In genomic region chr1:153928776-153929432, GRCh38 we compare ENCODE assay signal across 9 cellular contexts. TPM values are rescaled to one million over a fixed set of nuclear protein-coding genes. Genes with fewer than 3 reads are reported as not detected.
A peak's percentile ranks its signal among the peaks of the same experiment; 100 is the strongest.
DNase-seq lines count a peak whose midpoint lies in the region; ATAC-seq and TF ChIP-seq lines count a peak whose summit lies in the region.
"Had no signal": no experiment of that assay in that cellular context is flagged by ENCODE, and none has a peak within 500 bp of the region (broad histone marks: within the 10 kb centered on the region; RNA-seq: fewer than 3 reads in every experiment).

No MANE protein-coding gene starts in this region.

- H3K9me3 ChIP-seq in thyroid gland = no peaks in the 10 kb centered on the region
- H3K9me3 ChIP-seq: psoas muscle had no signal

- TF ChIP-seq CTCF in thyroid gland (IDR thresholded peaks at IDR 0.05) = no peak

- intact Hi-C loops in activated naive CD4-positive, alpha-beta T cell treated with anti-CD3 and anti-CD28 coated beads for 36 hours (cut with micrococcal nuclease) = no loop called here
- intact Hi-C loops in head of caudate nucleus (cut with DNase I) = no loop called here
- intact Hi-C loops in thyroid gland (cut with DNase I) = no loop called here

- H3K4me3 ChIP-seq in thyroid gland (replicated peaks in 1 of 3) = no peak overlapping the region
- H3K4me3 ChIP-seq: psoas muscle had no signal

- no peaks in the 10 kb centered on the region for H3K27me3 ChIP-seq in thyroid gland

- DNase-seq in activated naive CD4-positive, alpha-beta T cell treated with anti-CD3 and anti-CD28 coated beads for 36 hours = no peak
- no peak for DNase-seq in activated naive CD4-positive, alpha-beta T cell treated with anti-CD3 and anti-CD28 coated beads, Interleukin-2, amount 50 U/mL, for 16 hours
- peak; percentile 49 to 92 (median 80) for DNase-seq in head of caudate nucleus
- DNase-seq in stimulated activated naive B cell treated with anti-CD40 and anti-IgM and Interleukin-4, amounts not matched to agents 10 μg/mL and 1 μg/mL and 100 μg/mL, for 72 hours = no peak
- no peak for DNase-seq in NCI-H1436 (lab: John Stamatoyannopoulos, UW)
- no peak for DNase-seq in thyroid gland
- DNase-seq: psoas muscle had no signal

- WGBS in thyroid gland, 2 donors = 72 to 78% methylated on average over 6 of the region's 6 CpGs

- H3K4me3 Mint-ChIP-seq in activated naive CD4-positive, alpha-beta T cell treated with anti-CD3 and anti-CD28 coated beads for 36 hours = no peak overlapping the region
- H3K4me3 Mint-ChIP-seq in activated T-helper 17 cell treated with anti-CD3 and anti-CD28 coated beads, Interleukin-2, amount 50 U/mL, for 72 hours = no peak overlapping the region
- H3K4me3 Mint-ChIP-seq in stimulated activated naive B cell treated with anti-CD40 and anti-IgM and Interleukin-4, amounts not matched to agents 10 μg/mL and 1 μg/mL and 100 μg/mL, for 72 hours = no peak overlapping the region

- H3K4me1 ChIP-seq in thyroid gland = peaks cover under 1 to 2% of the 10 kb centered on the region in 2 donors
- H3K4me1 ChIP-seq: psoas muscle had no signal

- peaks cover 12% of the 10 kb centered on the region for H3K36me3 Mint-ChIP-seq in activated naive CD4-positive, alpha-beta T cell treated with anti-CD3 and anti-CD28 coated beads for 36 hours (ENCODE audit: low read depth)
- H3K36me3 Mint-ChIP-seq in activated T-helper 17 cell treated with anti-CD3 and anti-CD28 coated beads, Interleukin-2, amount 50 U/mL, for 72 hours (ENCODE audit: low read depth) = peaks cover 37% of the 10 kb centered on the region
- H3K36me3 Mint-ChIP-seq in stimulated activated naive B cell treated with anti-CD40 and anti-IgM and Interleukin-4, amounts not matched to agents 10 μg/mL and 1 μg/mL and 100 μg/mL, for 72 hours = peaks cover 27 to 38% of the 10 kb centered on the region in 2 donors

- CTCF ChIA-PET in activated naive CD4-positive, alpha-beta T cell treated with anti-CD3 and anti-CD28 coated beads for 36 hours (lab: Charles Lee) = interaction anchor here (0.6 to 1.3 kb wide), 4 partner anchors 32 to 370 kb away, joined by 3 to 5 read pairs (median 4); partner anchors contain the start of gene RAB13

- H3K4me1 Mint-ChIP-seq in activated naive CD4-positive, alpha-beta T cell treated with anti-CD3 and anti-CD28 coated beads for 36 hours (ENCODE audit: low read depth) = peaks cover 7% of the 10 kb centered on the region
- no peaks in the 10 kb centered on the region for H3K4me1 Mint-ChIP-seq in activated T-helper 17 cell treated with anti-CD3 and anti-CD28 coated beads, Interleukin-2, amount 50 U/mL, for 72 hours
- H3K4me1 Mint-ChIP-seq in stimulated activated naive B cell treated with anti-CD40 and anti-IgM and Interleukin-4, amounts not matched to agents 10 μg/mL and 1 μg/mL and 100 μg/mL, for 72 hours = peaks cover 16 to 32% of the 10 kb centered on the region in 2 donors

- no peak for ATAC-seq in activated T-helper 17 cell treated with anti-CD3 and anti-CD28 coated beads, Interleukin-2, amount 50 U/mL, for 72 hours (replicated peaks)
- no peak for ATAC-seq in stimulated activated naive B cell treated with anti-CD40 and anti-IgM and Interleukin-4, amounts not matched to agents 10 μg/mL and 1 μg/mL and 100 μg/mL, for 72 hours (replicated peaks)
- ATAC-seq in HG03457 (IDR thresholded peaks at IDR 0.05; ENCODE audit: unreplicated experiment) = no peak
- ATAC-seq: psoas muscle had no signal

- peaks cover 5 to 24% of the 10 kb centered on the region in 2 donors for H3K36me3 ChIP-seq in thyroid gland

- H3K27me3 Mint-ChIP-seq in activated naive CD4-positive, alpha-beta T cell treated with anti-CD3 and anti-CD28 coated beads for 36 hours (ENCODE audit: low read depth) = no peaks in the 10 kb centered on the region
- H3K27me3 Mint-ChIP-seq in activated T-helper 17 cell treated with anti-CD3 and anti-CD28 coated beads, Interleukin-2, amount 50 U/mL, for 72 hours = no peaks in the 10 kb centered on the region
- H3K27me3 Mint-ChIP-seq in stimulated activated naive B cell treated with anti-CD40 and anti-IgM and Interleukin-4, amounts not matched to agents 10 μg/mL and 1 μg/mL and 100 μg/mL, for 72 hours = no peaks in the 10 kb centered on the region

- H3K9me3 Mint-ChIP-seq in activated naive CD4-positive, alpha-beta T cell treated with anti-CD3 and anti-CD28 coated beads for 36 hours = no peaks in the 10 kb centered on the region
- H3K9me3 Mint-ChIP-seq in activated T-helper 17 cell treated with anti-CD3 and anti-CD28 coated beads, Interleukin-2, amount 50 U/mL, for 72 hours = no peaks in the 10 kb centered on the region
- no peaks in the 10 kb centered on the region for H3K9me3 Mint-ChIP-seq in stimulated activated naive B cell treated with anti-CD40 and anti-IgM and Interleukin-4, amounts not matched to agents 10 μg/mL and 1 μg/mL and 100 μg/mL, for 72 hours

- no peak for TF ChIP-seq POLR2A in thyroid gland (IDR thresholded peaks at IDR 0.05)

- H3K27ac Mint-ChIP-seq in activated naive CD4-positive, alpha-beta T cell treated with anti-CD3 and anti-CD28 coated beads for 36 hours = peak overlapping the region; percentile 9
- peak overlapping the region; percentile 12 for H3K27ac Mint-ChIP-seq in activated T-helper 17 cell treated with anti-CD3 and anti-CD28 coated beads, Interleukin-2, amount 50 U/mL, for 72 hours
- peak overlapping the region; percentile 95 for H3K27ac Mint-ChIP-seq in stimulated activated naive B cell treated with anti-CD40 and anti-IgM and Interleukin-4, amounts not matched to agents 10 μg/mL and 1 μg/mL and 100 μg/mL, for 72 hours

- H3K27ac ChIP-seq in thyroid gland = peak overlapping the region in 1 of 3 donors; percentile 10
- H3K27ac ChIP-seq: psoas muscle had no signal

RNA-seq across cellular contexts. Expression of gene GATAD2B, which starts 6.1 kb away (rescaled TPM):
- 10 to 100 TPM; 69.0 to 70.2 TPM for total RNA-seq in activated naive CD4-positive, alpha-beta T cell treated with anti-CD3 and anti-CD28 coated beads for 36 hours
- 10 to 100 TPM; 47.8 to 51.1 TPM for total RNA-seq in activated T-helper 17 cell treated with anti-CD3 and anti-CD28 coated beads, Interleukin-2, amount 50 U/mL, for 72 hours
- total RNA-seq in thyroid gland = 10 to 100 TPM; 20.1 to 28.8 (median 21.5) TPM

RNA-seq across cellular contexts. Expression of gene DENND4B, which starts 17.6 kb away (rescaled TPM):
- 100 to 1,000 TPM; 124 to 130 TPM for total RNA-seq in activated naive CD4-positive, alpha-beta T cell treated with anti-CD3 and anti-CD28 coated beads for 36 hours
- total RNA-seq in activated T-helper 17 cell treated with anti-CD3 and anti-CD28 coated beads, Interleukin-2, amount 50 U/mL, for 72 hours = 100 to 1,000 TPM in 1 of 2 donors, 10 to 100 TPM in 1; 98.0 to 130 TPM
- total RNA-seq in thyroid gland = 10 to 100 TPM; 28.9 to 63.7 (median 44.8) TPM

RNA-seq across cellular contexts. Expression of gene CRTC2, which starts 29.5 kb away (rescaled TPM):
- total RNA-seq in activated naive CD4-positive, alpha-beta T cell treated with anti-CD3 and anti-CD28 coated beads for 36 hours = 10 to 100 TPM; 72.6 to 83.0 TPM
- total RNA-seq in activated T-helper 17 cell treated with anti-CD3 and anti-CD28 coated beads, Interleukin-2, amount 50 U/mL, for 72 hours = 100 to 1,000 TPM in 1 of 2 donors, 10 to 100 TPM in 1; 84.9 to 131 TPM
- 10 to 100 TPM; 11.4 to 22.5 (median 18.1) TPM for total RNA-seq in thyroid gland

RNA-seq across cellular contexts. Expression of gene SLC39A1, which starts 34.4 kb away (rescaled TPM):
- total RNA-seq in activated naive CD4-positive, alpha-beta T cell treated with anti-CD3 and anti-CD28 coated beads for 36 hours = 10 to 100 TPM; 51.0 to 52.1 TPM
- 100 to 1,000 TPM; 109 to 117 TPM for total RNA-seq in activated T-helper 17 cell treated with anti-CD3 and anti-CD28 coated beads, Interleukin-2, amount 50 U/mL, for 72 hours
- total RNA-seq in thyroid gland = 100 to 1,000 TPM in 2 of 4 donors, 10 to 100 TPM in 2; 90.4 to 109 (median 99.5) TPM

RNA-seq across cellular contexts. Expression of gene CREB3L4, which starts 38.8 kb away (rescaled TPM):
- 1 to 10 TPM; 5.6 to 7.4 TPM for total RNA-seq in activated naive CD4-positive, alpha-beta T cell treated with anti-CD3 and anti-CD28 coated beads for 36 hours
- 1 to 10 TPM; 7.4 to 9.3 TPM for total RNA-seq in activated T-helper 17 cell treated with anti-CD3 and anti-CD28 coated beads, Interleukin-2, amount 50 U/mL, for 72 hours
- 10 to 100 TPM in 3 of 4 donors, 1 to 10 TPM in 1; 6.6 to 23.1 (median 17.0) TPM for total RNA-seq in thyroid gland

Comparison
In these comparisons a context has a peak if more than half of its experiments do, and no peak if none do; other contexts are left out.
1. DNase-seq: peak in head of caudate nucleus (42 of 42); none in activated naive CD4-positive, alpha-beta T cell treated with anti-CD3 and anti-CD28 coated beads for 36 hours (single experiment), activated naive CD4-positive, alpha-beta T cell treated with anti-CD3 and anti-CD28 coated beads, Interleukin-2, amount 50 U/mL, for 16 hours (single experiment), stimulated activated naive B cell treated with anti-CD40 and anti-IgM and Interleukin-4, amounts not matched to agents 10 μg/mL and 1 μg/mL and 100 μg/mL, for 72 hours (single experiment), NCI-H1436 (single experiment) and thyroid gland (0 of 2).
2. H3K27ac Mint-ChIP-seq: peak in every context shown above with its lines; median percentile 95 in stimulated activated naive B cell treated with anti-CD40 and anti-IgM and Interleukin-4, amounts not matched to agents 10 μg/mL and 1 μg/mL and 100 μg/mL, for 72 hours; 12 in activated T-helper 17 cell treated with anti-CD3 and anti-CD28 coated beads, Interleukin-2, amount 50 U/mL, for 72 hours; 9 in activated naive CD4-positive, alpha-beta T cell treated with anti-CD3 and anti-CD28 coated beads for 36 hours.